22 cellular contexts compared by ENCODE assay signal in genomic region chr5:36883894-36884462, GRCh38. TPM values are rescaled to one million over a fixed set of nuclear protein-coding genes. Genes with fewer than 3 reads are reported as not detected.
A peak's percentile ranks its signal among the peaks of the same experiment; 100 is the strongest.
DNase-seq lines count a peak whose midpoint lies in the region; ATAC-seq, FAIRE-seq and TF ChIP-seq lines count a peak whose summit lies in the region.
"Had no signal": no experiment of that assay in that cellular context is flagged by ENCODE, and none has a peak within 500 bp of the region (broad histone marks: within the 10 kb centered on the region; RNA-seq: fewer than 3 reads in every experiment).

No MANE protein-coding gene starts in this region.

- H4K20me1 ChIP-seq in GM12878 (ENCODE audit: control insufficient read depth, insufficient read depth) (no peaks in the 10 kb centered on the region; the same call in 1 of the 2 replicates), SK-N-SH (ENCODE audit: insufficient read depth) (peaks cover 97% of the 10 kb centered on the region)

- no peak for DNase-seq in activated naive CD4-positive, alpha-beta T cell treated with anti-CD3 and anti-CD28 coated beads, Interleukin-2, amount 50 U/mL, for 72 hours (ENCODE audit: low spot score in 2 of 2)
- DNase-seq in GM12878 (ENCODE audit: low read depth, low spot score) (no peak), type B pancreatic cell (ENCODE audit: extremely low spot score, unreplicated experiment) (no peak), SK-N-SH (no peak), stomach (no peak)
- DNase-seq: adrenal gland; BE2C; cortex of kidney; mammary epithelial cell; NCI-H1092; NCI-H2029 treated with DMSO at 0.1 percent for 48 hours; NCI-H226; NCI-H774; small intestine; stimulated activated CD4-positive, alpha-beta T cell treated with anti-CD3 and anti-CD28 coated beads, Interleukin-4, amount 100 ng/mL, for 1 hour; T1000; upper lobe of right lung had no signal

- no peaks in the 10 kb centered on the region for H3K27me3 Mint-ChIP-seq in activated naive CD4-positive, alpha-beta T cell treated with anti-CD3 and anti-CD28 coated beads, Interleukin-2, amount 50 U/mL, for 24 hours
- no peaks in the 10 kb centered on the region for H3K27me3 Mint-ChIP-seq in type B pancreatic cell

- H3K4me2 ChIP-seq in GM12878 (ENCODE audit: control insufficient read depth, insufficient read depth) (peak overlapping the region; percentile 5), SK-N-SH (no peak overlapping the region)

- H3K4me3 ChIP-seq in GM12878 (peak overlapping the region; percentile 28; the same call in 1 of the 2 replicates), SK-N-SH (ENCODE audit: low read depth in 2 of 2, low read length in 1 of 2) (no peak overlapping the region), stomach (no peak overlapping the region)
- H3K4me3 ChIP-seq: adrenal gland, breast epithelium, upper lobe of right lung had no signal

- H3K79me2 ChIP-seq in GM12878 (ENCODE audit: control insufficient read depth, insufficient read depth, low read length), result peaks cover 100% of the 10 kb centered on the region
- peaks cover 100% of the 10 kb centered on the region for H3K79me2 ChIP-seq in SK-N-SH (ENCODE audit: insufficient read depth)

- H3K27me3 ChIP-seq in GM12878 (replicated peaks in 1 of 2; ENCODE audit: control insufficient read depth in 2 of 2, insufficient read depth in 2 of 2, low read length in 1 of 2) (no peaks in the 10 kb centered on the region), SK-N-SH (ENCODE audit: insufficient read depth) (no peaks in the 10 kb centered on the region), stomach (no peaks in the 10 kb centered on the region)
- H3K27me3 ChIP-seq: adrenal gland, BE2C, breast epithelium, upper lobe of right lung had no signal

- H3K9ac ChIP-seq in GM12878 (ENCODE audit: control insufficient read depth, insufficient read depth, low read length) (no peak overlapping the region), SK-N-SH (no peak overlapping the region)

- BruUV-seq in GM12878 (replicated peaks; lab: Mats Ljungman, UMichigan), result no TSS peak

- TF ChIP-seq RAD21 in GM12878 (IDR thresholded peaks at IDR 0.05; ENCODE audit: insufficient read depth, low read depth, low read length) (no peak), SK-N-SH (IDR thresholded peaks at IDR 0.05; ENCODE audit: low read length) (no peak)

- in situ Hi-C loops in GM12878 (cut with MboI), result no loop called here

- no peaks in the 10 kb centered on the region for H3F3A ChIP-seq in SK-N-SH (replicated peaks; ENCODE audit: insufficient read depth)

- RAD21 ChIA-PET in GM12878 (lab: Charles Lee; ENCODE audit: unreplicated experiment), result interaction anchor here (1.3 to 1.5 kb wide), 2 partner anchors 9 to 144 kb away, joined by 3 read pairs; no protein-coding TSS in a partner anchor

- intact Hi-C loops in GM12878 (cut with micrococcal nuclease; ENCODE audit: unreplicated experiment), result no loop called here
- intact Hi-C loops in stomach (cut with DNase I; ENCODE audit: low total_unique reads), result loop anchor here (10.0 kb wide), 1 partner anchor 61 kb away; no protein-coding TSS in a partner anchor

- no peaks in the 10 kb centered on the region for H3K9me3 Mint-ChIP-seq in activated naive CD4-positive, alpha-beta T cell treated with anti-CD3 and anti-CD28 coated beads, Interleukin-2, amount 50 U/mL, for 24 hours
- no peaks in the 10 kb centered on the region for H3K9me3 Mint-ChIP-seq in activated naive CD4-positive, alpha-beta T cell treated with anti-CD3 and anti-CD28 coated beads, Interleukin-2, amount 50 U/mL, for 72 hours
- H3K9me3 Mint-ChIP-seq in type B pancreatic cell, result no peaks in the 10 kb centered on the region

- POLR2A ChIA-PET in GM12878 (lab: Charles Lee) (interaction anchor here (1.4 kb wide), 1 partner anchor 159 kb away, joined by 5 read pairs; no protein-coding TSS in a partner anchor), SK-N-SH (lab: Yijun Ruan, JAX) (no interaction called here)

- H3K4me1 ChIP-seq in GM12878 (ENCODE audit: control insufficient read depth, insufficient read depth, low read length) (peaks cover 9% of the 10 kb centered on the region; the same call in 1 of the 2 replicates), SK-N-SH (ENCODE audit: control insufficient read depth in 1 of 2, insufficient read depth in 2 of 2, low read depth in 1 of 2, low read length in 1 of 2) (peaks cover 0 to 17% of the 10 kb centered on the region in 2 experiments; a peak in 3 of 4 replicates), stomach (peaks cover 1 to 98% (median 56%) of the 10 kb centered on the region in 4 donors)
- H3K4me1 ChIP-seq: BE2C had no signal

- TF ChIP-seq CTCF in GM12878 (IDR thresholded peaks at IDR 0.05 in 2 of 3, conservative IDR thresholded peaks at IDR 0.05 in 1 of 3; ENCODE audit: control insufficient read depth in 2 of 3, extremely low read depth in 1 of 3, insufficient read depth in 1 of 3, low read depth in 3 of 3, low read length in 3 of 3) (no peak), type B pancreatic cell (conservative IDR thresholded peaks at IDR 0.05) (no peak), SK-N-SH (IDR thresholded peaks at IDR 0.05) (no peak), stomach (IDR thresholded peaks at IDR 0.05) (no peak)

- H3K9me3 ChIP-seq in GM12878 (replicated peaks; ENCODE audit: control insufficient read depth, insufficient read depth, low read length) (peaks cover 5% of the 10 kb centered on the region; the same call in 2 of the 3 replicates), SK-N-SH (no peaks in the 10 kb centered on the region), stomach (no peaks in the 10 kb centered on the region)
- H3K9me3 ChIP-seq: adrenal gland, BE2C, breast epithelium, upper lobe of right lung had no signal

- CTCF ChIA-PET in GM12878 (lab: Yijun Ruan, JAX) (interaction anchor here (0.6 to 3.8 kb wide), 7 partner anchors 14 to 159 kb away, joined by 3 to 25 read pairs (median 4); no protein-coding TSS in a partner anchor), SK-N-SH (lab: Yijun Ruan, JAX) (interaction anchor here (1.0 to 1.9 kb wide), 2 partner anchors 21 to 60 kb away, joined by 3 to 6 read pairs; no protein-coding TSS in a partner anchor)

- H3K9me2 ChIP-seq in SK-N-SH, result no peaks in the 10 kb centered on the region

- H3K4me1 Mint-ChIP-seq in activated naive CD4-positive, alpha-beta T cell treated with anti-CD3 and anti-CD28 coated beads, Interleukin-2, amount 50 U/mL, for 24 hours, result peaks cover 80% of the 10 kb centered on the region
- H3K4me1 Mint-ChIP-seq in type B pancreatic cell (ENCODE audit: unreplicated experiment), result peaks cover 18% of the 10 kb centered on the region

- no peak for TF ChIP-seq POLR2A in GM12878 (IDR thresholded peaks at IDR 0.05; ENCODE audit: low read depth, low read length)
- TF ChIP-seq POLR2A in stomach (IDR thresholded peaks at IDR 0.05), result no peak

- peak overlapping the region; percentile 6; the same call in 1 of the 2 replicates for H3K27ac ChIP-seq in GM12878 (ENCODE audit: control insufficient read depth, insufficient read depth)
- H3K27ac ChIP-seq in SK-N-SH (ENCODE audit: low read depth in 2 of 2, low read length in 1 of 2), result no peak overlapping the region
- H3K27ac ChIP-seq in stomach, result no peak overlapping the region
- H3K27ac ChIP-seq: adrenal gland, breast epithelium, upper lobe of right lung had no signal

- SMC1A ChIA-PET in GM12878 (lab: Charles Lee; ENCODE audit: uncharacterized antibody, unreplicated experiment), result interaction anchor here (1.1 to 2.2 kb wide), 6 partner anchors 9 to 64 kb away, joined by 3 to 8 read pairs (median 4); no protein-coding TSS in a partner anchor

- no peak for ATAC-seq in activated naive CD4-positive, alpha-beta T cell treated with anti-CD3 and anti-CD28 coated beads, Interleukin-2, amount 50 U/mL, for 72 hours
- ATAC-seq in HG02870 (IDR thresholded peaks at IDR 0.05; ENCODE audit: unreplicated experiment), result peak; percentile 37
- peak; percentile 12; the same call in 2 of the 3 replicates for ATAC-seq in GM12878
- ATAC-seq in GM18520 (IDR thresholded peaks at IDR 0.05; ENCODE audit: unreplicated experiment), result no peak
- ATAC-seq: activated CD4-positive, CD25-positive, alpha-beta regulatory T cell treated with anti-CD3 and anti-CD28 coated beads, Interleukin-2, amount 50 U/mL, for 24 hours; upper lobe of right lung had no signal

- peak overlapping the region; percentile 60 for H3K27ac Mint-ChIP-seq in activated naive CD4-positive, alpha-beta T cell treated with anti-CD3 and anti-CD28 coated beads, Interleukin-2, amount 50 U/mL, for 24 hours
- H3K27ac Mint-ChIP-seq in activated naive CD4-positive, alpha-beta T cell treated with anti-CD3 and anti-CD28 coated beads, Interleukin-2, amount 50 U/mL, for 72 hours, result no peak overlapping the region
- H3K27ac Mint-ChIP-seq in type B pancreatic cell, result peak overlapping the region; percentile 3

- H3K36me3 Mint-ChIP-seq in activated naive CD4-positive, alpha-beta T cell treated with anti-CD3 and anti-CD28 coated beads, Interleukin-2, amount 50 U/mL, for 24 hours, result peaks cover 5% of the 10 kb centered on the region
- peaks cover 0 to 7% of the 10 kb centered on the region in 2 donors for H3K36me3 Mint-ChIP-seq in activated naive CD4-positive, alpha-beta T cell treated with anti-CD3 and anti-CD28 coated beads, Interleukin-2, amount 50 U/mL, for 72 hours
- peaks cover 8% of the 10 kb centered on the region for H3K36me3 Mint-ChIP-seq in type B pancreatic cell

- no peak overlapping the region for H2AFZ ChIP-seq in GM12878 (ENCODE audit: control insufficient read depth, low read depth, low read length)
- no peak overlapping the region for H2AFZ ChIP-seq in SK-N-SH (ENCODE audit: low read depth)

- FAIRE-seq in GM12878 (lab: Jason Lieb, UNC), result peak; percentile 35
- FAIRE-seq: small intestine had no signal

- WGBS in GM12878 (ENCODE audit: insufficient coverage, insufficient replicate concordance, low lambda C conversion rate, missing lambda C conversion rate), result 78% methylated on average over 3 of the region's 3 CpGs
- WGBS in SK-N-SH (ENCODE audit: low lambda C conversion rate), result 99% methylated on average over 3 of the region's 3 CpGs
- 78 to 88% (median 83%) methylated on average over 3 of the region's 3 CpGs for WGBS in stomach, 5 donors

- no peak for TF ChIP-seq EP300 in GM12878 (IDR thresholded peaks at IDR 0.05; ENCODE audit: borderline replicate concordance in 1 of 2, control insufficient read depth in 1 of 2, low read depth in 2 of 2, low read length in 2 of 2)
- no peak for TF ChIP-seq EP300 in SK-N-SH (IDR thresholded peaks at IDR 0.05; ENCODE audit: borderline replicate concordance in 1 of 2, low read depth in 1 of 2, low read length in 1 of 2)
- TF ChIP-seq EP300 in stomach (IDR thresholded peaks at IDR 0.05), result no peak

- H3K36me3 ChIP-seq in GM12878 (ENCODE audit: control insufficient read depth in 2 of 2, insufficient read depth in 2 of 2, low read length in 1 of 2) (peaks cover 5 to 10% of the 10 kb centered on the region in 2 experiments; a peak in 2 of 4 replicates), SK-N-SH (replicated peaks in 1 of 2; ENCODE audit: control insufficient read depth in 1 of 2, insufficient read depth in 2 of 2, low read length in 1 of 2) (no peaks in the 10 kb centered on the region), stomach (peaks cover 0 to 10% (median 6%) of the 10 kb centered on the region in 4 donors)
- H3K36me3 ChIP-seq: adrenal gland, breast epithelium, upper lobe of right lung had no signal

- peak overlapping the region; percentile 79 for H3K4me3 Mint-ChIP-seq in activated naive CD4-positive, alpha-beta T cell treated with anti-CD3 and anti-CD28 coated beads, Interleukin-2, amount 50 U/mL, for 24 hours
- H3K4me3 Mint-ChIP-seq in type B pancreatic cell, result no peak overlapping the region

RNA-seq across cellular contexts. Expression of gene NIPBL, which starts 7.4 kb away (rescaled TPM):
- total RNA-seq in activated naive CD4-positive, alpha-beta T cell treated with anti-CD3 and anti-CD28 coated beads, Interleukin-2, amount 50 U/mL, for 72 hours, result 10 to 100 TPM; 46.5 to 65.8 TPM
- 202 and 206 TPM in 2 replicates for total RNA-seq in GM12878 (2013; cell fraction: nucleolus; rRNA removed)
- total RNA-seq in GM12878 (2014; rRNA removed) (18.0 and 19.6 TPM in 2 replicates), GM12878 (2014; rRNA removed; fragmentation: Illumina TruSeq; extraction: Trizol) (27.5 and 36.6 TPM in 2 replicates), GM12878 (2021) (45.4 and 45.7 TPM in 2 replicates), type B pancreatic cell (ENCODE audit: low replicate concordance) (52.8 and 65.7 TPM in 2 replicates), stomach (100 to 1,000 TPM in 1 of 5 donors, 10 to 100 TPM in 4; 25.2 to 100 (median 55.2) TPM)
- 9.2 TPM for polyA plus RNA-seq in GM12878 (2011; ENCODE audit: low read depth)
- polyA plus RNA-seq in GM12878 (2011; rRNA removed) (41.5 and 50.4 TPM in 2 replicates), GM12878 (2014; fragmentation: Illumina TruSeq; extraction: Trizol) (29.9 and 42.0 TPM in 2 replicates), GM12878 (2014; fragmentation: Nextera tagmentation; extraction: Ambion mirVana) (10 to 100 TPM; 10.4 to 13.4 TPM), GM12878 (2014; rRNA removed) (15.1 and 18.9 TPM in 2 replicates), GM12878 (2016; fragmentation: Nextera tagmentation; extraction: Ambion mirVana) (10 to 100 TPM; 19.7 to 20.7 TPM), SK-N-SH (2012; rRNA removed) (5.2 and 8.3 TPM in 2 replicates), stomach (10 to 100 TPM in 1 of 3 donors, 1 to 10 TPM in 2; 8.2 to 11.2 (median 8.4) TPM)
- polyA plus RNA-seq in GM12878 (2011; cell fraction: cytosol; rRNA removed), result 29.0 and 35.5 TPM in 2 replicates
- polyA plus RNA-seq in GM12878 (2011; cell fraction: nucleus; rRNA removed), result 40.8 and 52.1 TPM in 2 replicates
- 14.7 and 20.8 TPM in 2 replicates for polyA plus RNA-seq in GM12878 (2012)
- 176 and 271 TPM in 2 replicates for polyA minus RNA-seq in GM12878 (2011; rRNA and poly(A)+ RNA removed)
- polyA minus RNA-seq in GM12878 (2011; cell fraction: cytosol; rRNA and poly(A)+ RNA removed), result 28.5 and 49.5 TPM in 2 replicates
- polyA minus RNA-seq in GM12878 (2011; cell fraction: nucleus; rRNA and poly(A)+ RNA removed), result 111 and 150 TPM in 2 replicates
- polyA plus RNA-seq in SK-N-SH (2012; cell fraction: cytosol; rRNA removed), result 6.2 and 6.3 TPM in 2 replicates
- 6.9 and 14.1 TPM in 2 replicates for polyA plus RNA-seq in SK-N-SH (2012; cell fraction: nucleus; rRNA removed)

Comparison
In these comparisons a context has a peak if more than half of its experiments do, and no peak if none do; other contexts are left out.
1. H3K27ac Mint-ChIP-seq: peak in activated naive CD4-positive, alpha-beta T cell treated with anti-CD3 and anti-CD28 coated beads, Interleukin-2, amount 50 U/mL, for 24 hours (single experiment) and type B pancreatic cell (single experiment); none in activated naive CD4-positive, alpha-beta T cell treated with anti-CD3 and anti-CD28 coated beads, Interleukin-2, amount 50 U/mL, for 72 hours (0 of 2).
2. ATAC-seq: peak in HG02870 (single experiment) and GM12878 (single experiment); none in activated naive CD4-positive, alpha-beta T cell treated with anti-CD3 and anti-CD28 coated beads, Interleukin-2, amount 50 U/mL, for 72 hours (0 of 2) and GM18520 (single experiment).